Comparison of ENCODE assay signal across 9 cellular contexts in genomic region chr10:49762566-49762877, GRCh38. TPM values are rescaled to one million over a fixed set of nuclear protein-coding genes. Genes with fewer than 3 reads are reported as not detected.
A peak's percentile ranks its signal among the peaks of the same experiment; 100 is the strongest.
DNase-seq lines count a peak whose midpoint lies in the region; ATAC-seq and TF ChIP-seq lines count a peak whose summit lies in the region.
"Had no signal": no experiment of that assay in that cellular context is flagged by ENCODE, and none has a peak within 500 bp of the region (broad histone marks: within the 10 kb centered on the region; RNA-seq: fewer than 3 reads in every experiment).

No MANE protein-coding gene starts in this region.

- 37 to 38% methylated on average over 4 of the region's 4 CpGs for WGBS in upper lobe of left lung, 2 donors
- WGBS in aorta, 2 donors, result 36 to 43% methylated on average over 4 of the region's 4 CpGs

- no peak for DNase-seq in cardiac muscle cell (ENCODE audit: low read depth in 1 of 2, low spot score in 1 of 2)
- no peak for DNase-seq in left ventricle myocardium superior
- no peak for DNase-seq in astrocyte of the spinal cord (ENCODE audit: low read depth, low spot score)
- no peak for DNase-seq in lower lobe of right lung
- DNase-seq in upper lobe of left lung, result no peak
- DNase-seq in aorta, result no peak
- DNase-seq in T-helper 1 cell, result no peak
- DNase-seq in HCEC 1CT, result no peak
- DNase-seq: central memory CD4-positive, alpha-beta T cell had no signal

- ATAC-seq in left ventricle myocardium superior, result no peak
- ATAC-seq in lower lobe of right lung, result no peak
- ATAC-seq in upper lobe of left lung (ENCODE audit: low FRiP score in 2 of 2), result no peak
- no peak for ATAC-seq in aorta (ENCODE audit: low FRiP score)

- no peak for TF ChIP-seq EP300 in upper lobe of left lung (IDR thresholded peaks at IDR 0.05)

- H3K27ac ChIP-seq in cardiac muscle cell (no peak overlapping the region), lower lobe of right lung (no peak overlapping the region), upper lobe of left lung (no peak overlapping the region), aorta (ENCODE audit: low read depth in 1 of 2, low read length in 2 of 2) (no peak overlapping the region)

- TF ChIP-seq POLR2A in upper lobe of left lung (IDR thresholded peaks at IDR 0.05), result no peak

- in situ Hi-C loops in astrocyte of the spinal cord (cut with HindIII; ENCODE audit: low sequenced_read_pairs), result no loop called here

- TF ChIP-seq CTCF in cardiac muscle cell (IDR thresholded peaks at IDR 0.05; ENCODE audit: low read depth, low read length) (no peak), astrocyte of the spinal cord (IDR thresholded peaks at IDR 0.05; ENCODE audit: low read depth, low read length) (no peak), lower lobe of right lung (IDR thresholded peaks at IDR 0.05) (no peak), upper lobe of left lung (IDR thresholded peaks at IDR 0.05) (no peak)

- no peaks in the 10 kb centered on the region for H3K36me3 ChIP-seq in cardiac muscle cell
- no peaks in the 10 kb centered on the region for H3K36me3 ChIP-seq in lower lobe of right lung
- no peaks in the 10 kb centered on the region for H3K36me3 ChIP-seq in upper lobe of left lung
- no peaks in the 10 kb centered on the region for H3K36me3 ChIP-seq in aorta (ENCODE audit: control insufficient read depth in 1 of 2, insufficient read depth in 2 of 2, low read length in 1 of 2)

- H3K4me1 ChIP-seq in cardiac muscle cell (ENCODE audit: low read depth), result no peaks in the 10 kb centered on the region
- H3K4me1 ChIP-seq in lower lobe of right lung, result peaks cover 3% of the 10 kb centered on the region
- peaks cover 6 to 12% (median 10%) of the 10 kb centered on the region in 4 donors for H3K4me1 ChIP-seq in upper lobe of left lung
- H3K4me1 ChIP-seq in aorta (ENCODE audit: control insufficient read depth in 1 of 2, insufficient read depth in 2 of 2, low read length in 2 of 2), result no peaks in the 10 kb centered on the region

- intact Hi-C loops in left ventricle myocardium superior (cut with micrococcal nuclease), result no loop called here
- intact Hi-C loops in lower lobe of right lung (cut with DNase I), result no loop called here
- intact Hi-C loops in aorta (cut with DNase I), result loop anchor here in 1 of 2 donors (10.0 kb wide), 1 partner anchor 158 kb away; no protein-coding TSS in a partner anchor

- H3K27me3 ChIP-seq in cardiac muscle cell (peaks cover 9% of the 10 kb centered on the region), lower lobe of right lung (ENCODE audit: low read depth) (peaks cover 37% of the 10 kb centered on the region), upper lobe of left lung (peaks cover 0 to 12% (median 7%) of the 10 kb centered on the region in 4 donors), aorta (ENCODE audit: control insufficient read depth in 1 of 2, insufficient read depth in 2 of 2, low read length in 1 of 2) (no peaks in the 10 kb centered on the region)

- H3K4me3 ChIP-seq in cardiac muscle cell, result peak overlapping the region; percentile 77
- H3K4me3 ChIP-seq in astrocyte of the spinal cord (ENCODE audit: low read depth, low read length), result peak overlapping the region; percentile 41
- H3K4me3 ChIP-seq in lower lobe of right lung, result peak overlapping the region; percentile 59
- H3K4me3 ChIP-seq in upper lobe of left lung, result peak overlapping the region in 3 of 4 donors; percentile 55 to 62 (median 57)
- peak overlapping the region in 1 of 2 donors; percentile 17 for H3K4me3 ChIP-seq in aorta (ENCODE audit: low read length in 2 of 2)

- no peaks in the 10 kb centered on the region for H3K9me3 ChIP-seq in cardiac muscle cell (ENCODE audit: low read depth)
- no peaks in the 10 kb centered on the region for H3K9me3 ChIP-seq in lower lobe of right lung
- H3K9me3 ChIP-seq in upper lobe of left lung, result peaks cover 0 to 5% (median 1%) of the 10 kb centered on the region in 4 donors
- no peaks in the 10 kb centered on the region for H3K9me3 ChIP-seq in aorta (ENCODE audit: control insufficient read depth, low read length)

RNA-seq across cellular contexts. Expression of gene OGDHL, which starts 0.4 kb away (rescaled TPM):
- total RNA-seq in cardiac muscle cell (35.4 and 44.6 TPM in 2 replicates), left ventricle myocardium superior (4.1 TPM), lower lobe of right lung (0.30 TPM), upper lobe of left lung (under 1 TPM in 4 of 6 donors, not detected in 2; 0.10 to 0.46 (median 0.22) TPM), aorta (not detected)
- polyA plus RNA-seq in cardiac muscle cell (21.4 and 25.8 TPM in 2 replicates), aorta (under 1 TPM in 1 of 2 donors, not detected in 1; 0.13 TPM)
